ENCODE assay signal across 31 cellular contexts in the genomic region with DNA sequence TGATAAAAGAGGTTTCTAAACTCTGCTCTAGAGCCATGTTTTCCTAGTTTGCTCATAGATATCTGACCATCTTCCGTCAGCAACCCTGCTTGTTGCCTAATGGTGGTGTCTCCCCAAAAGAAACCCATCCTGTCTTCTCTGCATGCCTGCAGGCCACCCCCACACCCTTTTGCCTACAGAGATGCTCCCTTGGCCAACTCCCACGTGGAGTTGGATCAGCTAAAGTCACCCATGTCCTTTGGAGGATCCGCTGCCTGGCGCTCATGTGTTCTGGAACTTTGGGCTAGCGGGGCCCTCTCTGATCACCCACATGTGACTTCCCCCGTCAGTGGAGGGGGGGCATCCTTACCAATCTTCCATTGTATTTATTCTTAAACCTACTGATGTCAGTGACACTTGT.
DNase-seq lines count a peak whose midpoint lies in the region; ATAC-seq and TF ChIP-seq lines count a peak whose summit lies in the region.
"Had no signal": no experiment of that assay in that cellular context is flagged by ENCODE, and none has a peak within 500 bp of the region (broad histone marks: within the 10 kb centered on the region; RNA-seq: fewer than 3 reads in every experiment).

No MANE protein-coding gene starts in this region.

- no peak overlapping the region for H3K4me3 Mint-ChIP-seq in activated CD4-positive, alpha-beta T cell treated with anti-CD3 and anti-CD28 coated beads for 36 hours
- H3K4me3 Mint-ChIP-seq: B cell; CD14-positive monocyte; CD4-positive, alpha-beta memory T cell; CD4-positive, alpha-beta T cell; CD4-positive, CD25-positive, alpha-beta regulatory T cell; CD8-positive, alpha-beta memory T cell; CD8-positive, alpha-beta T cell had no signal

- H3K9me3 Mint-ChIP-seq in activated CD4-positive, alpha-beta T cell treated with anti-CD3 and anti-CD28 coated beads for 36 hours (ENCODE audit: low read depth): no peaks in the 10 kb centered on the region
- H3K9me3 Mint-ChIP-seq: CD4-positive, alpha-beta memory T cell; CD4-positive, alpha-beta T cell; CD4-positive, CD25-positive, alpha-beta regulatory T cell; CD8-positive, alpha-beta memory T cell; CD8-positive, alpha-beta T cell had no signal

- no peak for ATAC-seq in RWPE2 (ENCODE audit: low read depth)
- ATAC-seq in HG03442 (IDR thresholded peaks at IDR 0.05; ENCODE audit: unreplicated experiment): no peak
- ATAC-seq in activated CD4-positive, alpha-beta T cell treated with anti-CD3 and anti-CD28 coated beads for 36 hours: no peak
- ATAC-seq: A549; CD8-positive, alpha-beta T cell had no signal

- H3K27ac ChIP-seq in RWPE2 (ENCODE audit: poor library complexity, severe bottlenecking): no peak overlapping the region
- H3K27ac ChIP-seq: 22Rv1; A549; BLaER1; BLaER1 treated with 17β-estradiol and CSF1 and Interleukin-3, amounts not matched to agents 10 nM and 100 nM; C4-2B had no signal

- H3K36me3 Mint-ChIP-seq in activated CD4-positive, alpha-beta T cell treated with anti-CD3 and anti-CD28 coated beads for 36 hours (ENCODE audit: low read depth): no peaks in the 10 kb centered on the region
- H3K36me3 Mint-ChIP-seq: CD14-positive monocyte had no signal

- H3K4me1 ChIP-seq in RWPE2 (ENCODE audit: insufficient read depth, poor library complexity, severe bottlenecking): no peaks in the 10 kb centered on the region
- H3K4me1 ChIP-seq: A549, BE2C, Caco-2 had no signal

- intact Hi-C loops in activated CD4-positive, alpha-beta T cell treated with anti-CD3 and anti-CD28 coated beads for 36 hours (cut with DNase I, micrococcal nuclease): no loop called here

- no peak for TF ChIP-seq CTCF in RWPE2 (IDR thresholded peaks at IDR 0.05; ENCODE audit: poor library complexity, severe bottlenecking)

- no peak overlapping the region for H3K4me3 ChIP-seq in RWPE2 (ENCODE audit: severe bottlenecking)
- H3K4me3 ChIP-seq: A549; BLaER1; BLaER1 treated with 17β-estradiol and CSF1 and Interleukin-3, amounts not matched to agents 10 nM and 100 nM had no signal

- POLR2A ChIA-PET in activated CD4-positive, alpha-beta T cell treated with anti-CD3 and anti-CD28 coated beads for 36 hours (lab: Charles Lee): no interaction called here

- no peaks in the 10 kb centered on the region for H3K27me3 Mint-ChIP-seq in activated CD4-positive, alpha-beta T cell treated with anti-CD3 and anti-CD28 coated beads for 36 hours
- H3K27me3 Mint-ChIP-seq: B cell; CD4-positive, alpha-beta memory T cell; CD4-positive, alpha-beta T cell; CD4-positive, CD25-positive, alpha-beta regulatory T cell; CD8-positive, alpha-beta memory T cell had no signal

- DNase-seq in RWPE2 (ENCODE audit: low spot score) (peak; percentile 45), mesenteric fat pad (ENCODE audit: low spot score) (peak; percentile 62)
- DNase-seq in activated CD4-positive, alpha-beta T cell treated with anti-CD3 and anti-CD28 coated beads for 36 hours: no peak
- DNase-seq: 8988T; ACHN; AML-193; BE2C; C1 segment of cervical spinal cord; Caco-2; Calu3; CD4-positive, alpha-beta memory T cell; CD4-positive, alpha-beta T cell; CD4-positive, CD25-positive, alpha-beta regulatory T cell; CD8-positive, alpha-beta memory T cell; CD8-positive, alpha-beta T cell; COR-L47; DMS 273 treated with DMSO at 0.1 percent for 48 hours; DMS153; DMS53; DMS79; DMS79 treated with DMSO at 0.1 percent for 48 hours; DND-41; EL had no signal

- H3K27ac Mint-ChIP-seq in activated CD4-positive, alpha-beta T cell treated with anti-CD3 and anti-CD28 coated beads for 36 hours: no peak overlapping the region
- H3K27ac Mint-ChIP-seq: B cell; CD14-positive monocyte; CD4-positive, alpha-beta memory T cell; CD4-positive, alpha-beta T cell; CD8-positive, alpha-beta T cell had no signal

- no peaks in the 10 kb centered on the region for H3K4me1 Mint-ChIP-seq in activated CD4-positive, alpha-beta T cell treated with anti-CD3 and anti-CD28 coated beads for 36 hours
- H3K4me1 Mint-ChIP-seq: B cell; CD14-positive monocyte; CD4-positive, alpha-beta memory T cell; CD4-positive, CD25-positive, alpha-beta regulatory T cell; CD8-positive, alpha-beta memory T cell had no signal

- CTCF ChIA-PET in activated CD4-positive, alpha-beta T cell treated with anti-CD3 and anti-CD28 coated beads for 36 hours (lab: Charles Lee): no interaction called here

- H3K27me3 ChIP-seq in RWPE2 (ENCODE audit: insufficient read depth, poor library complexity, severe bottlenecking): no peaks in the 10 kb centered on the region
- H3K27me3 ChIP-seq: BE2C; BLaER1; BLaER1 treated with 17β-estradiol and CSF1 and Interleukin-3, amounts not matched to agents 10 nM and 100 nM had no signal

- H3K36me3 ChIP-seq in RWPE2 (ENCODE audit: low read depth): no peaks in the 10 kb centered on the region
- H3K36me3 ChIP-seq: BE2C; BLaER1; BLaER1 treated with 17β-estradiol and CSF1 and Interleukin-3, amounts not matched to agents 10 nM and 100 nM had no signal

- H3K9me3 ChIP-seq in RWPE2 (ENCODE audit: severe bottlenecking): no peaks in the 10 kb centered on the region
- H3K9me3 ChIP-seq: A549; BE2C; BLaER1; BLaER1 treated with 17β-estradiol and CSF1 and Interleukin-3, amounts not matched to agents 10 nM and 100 nM; Caco-2 had no signal
